8 cellular contexts compared by ENCODE assay signal in genomic region chr21:42513985-42514882, GRCh38.
DNase-seq lines count a peak whose midpoint lies in the region; ATAC-seq and TF ChIP-seq lines count a peak whose summit lies in the region.

No MANE protein-coding gene starts in this region.

- no peaks in the 10 kb centered on the region for H3K9me3 ChIP-seq in BLaER1 treated with 17β-estradiol and CSF1 and Interleukin-3, amounts not matched to agents 10 nM and 100 nM (replicated peaks in 1 of 11)
- H3K9me3 ChIP-seq in MM.1S (replicated peaks; ENCODE audit: insufficient read depth, low read length) (no peaks in the 10 kb centered on the region), mucosa of rectum (ENCODE audit: control insufficient read depth in 2 of 2, low read length in 2 of 2) (no peaks in the 10 kb centered on the region)

- H3K4me2 ChIP-seq in BLaER1 treated with 17β-estradiol and CSF1 and Interleukin-3, amounts not matched to agents 10 nM and 100 nM = peak overlapping the region; percentile 84 to 99 (median 94)
- H3K4me2 ChIP-seq in MM.1S (ENCODE audit: low read depth, low read length) = peak overlapping the region; percentile 95

- H3F3A ChIP-seq in MM.1S (ENCODE audit: insufficient read depth, low read length) = no peaks in the 10 kb centered on the region

- TF ChIP-seq CTCF in MM.1S (IDR thresholded peaks at IDR 0.05; ENCODE audit: low read length) = no peak

- H3K79me2 ChIP-seq in MM.1S (ENCODE audit: low read length) = no peaks in the 10 kb centered on the region

- peaks cover 0 to 24% (median 0%) of the 10 kb centered on the region in 11 experiments; a peak in 3 of 22 replicates for H4K20me1 ChIP-seq in BLaER1 treated with 17β-estradiol and CSF1 and Interleukin-3, amounts not matched to agents 10 nM and 100 nM
- H4K20me1 ChIP-seq in MM.1S (ENCODE audit: insufficient read depth, low read length) = no peaks in the 10 kb centered on the region

- peak; percentile 61 for ATAC-seq in GM19455 (IDR thresholded peaks at IDR 0.05; ENCODE audit: unreplicated experiment)

- DNase-seq in MM.1S (no peak), midbrain (lab: John Stamatoyannopoulos, UW) (no peak)
- peak; percentile 62 for DNase-seq in activated CD4-positive, alpha-beta T cell treated with anti-CD3 and anti-CD28 coated beads, Interleukin-2, amount 50 U/mL, for 1 hour
- peak; percentile 42 for DNase-seq in effector CD4-positive, alpha-beta T cell
- peak; percentile 67 for DNase-seq in stimulated activated naive CD4-positive, alpha-beta T cell treated with Interleukin-2 at 50 U/mL for 16 hours (lab: John Stamatoyannopoulos, UW)

- H3K27ac ChIP-seq in BLaER1 treated with 17β-estradiol and CSF1 and Interleukin-3, amounts not matched to agents 10 nM and 100 nM = peak overlapping the region; percentile 79 to 87 (median 83)
- H3K27ac ChIP-seq in MM.1S (ENCODE audit: low read length) (no peak overlapping the region), mucosa of rectum (ENCODE audit: low read depth in 2 of 2, low read length in 2 of 2) (peak overlapping the region; percentile 90)

- H3K9ac ChIP-seq in BLaER1 treated with 17β-estradiol and CSF1 and Interleukin-3, amounts not matched to agents 10 nM and 100 nM = peak overlapping the region; percentile 79 to 89 (median 86)
- H3K9ac ChIP-seq in MM.1S (ENCODE audit: low read length) = peak overlapping the region; percentile 43; the same call in 1 of the 2 replicates
- peak overlapping the region; percentile 86 to 94 for H3K9ac ChIP-seq in mucosa of rectum (ENCODE audit: low read depth in 1 of 2, low read length in 2 of 2)

- peak overlapping the region; percentile 70 for H2AFZ ChIP-seq in MM.1S (ENCODE audit: low read length)

- peaks cover 14 to 49% (median 39%) of the 10 kb centered on the region in 10 experiments for H3K4me1 ChIP-seq in BLaER1 treated with 17β-estradiol and CSF1 and Interleukin-3, amounts not matched to agents 10 nM and 100 nM
- H3K4me1 ChIP-seq in MM.1S (ENCODE audit: low read length) (no peaks in the 10 kb centered on the region), mucosa of rectum (ENCODE audit: control insufficient read depth in 2 of 2, insufficient read depth in 2 of 2, low read length in 2 of 2) (peaks cover 13 to 34% of the 10 kb centered on the region in 2 donors)

- H3K9me2 ChIP-seq in MM.1S (replicated peaks; ENCODE audit: insufficient read depth, low read length) = no peaks in the 10 kb centered on the region

- H3K36me3 ChIP-seq in BLaER1 treated with 17β-estradiol and CSF1 and Interleukin-3, amounts not matched to agents 10 nM and 100 nM = peaks cover 9 to 22% (median 13%) of the 10 kb centered on the region in 11 experiments; a peak in 20 of 22 replicates
- H3K36me3 ChIP-seq in MM.1S (replicated peaks; ENCODE audit: insufficient read depth, low read length) (no peaks in the 10 kb centered on the region), mucosa of rectum (ENCODE audit: control insufficient read depth in 2 of 2, insufficient read depth in 2 of 2, low read length in 2 of 2) (peaks cover 15 to 20% of the 10 kb centered on the region in 2 donors)

- H3K4me3 ChIP-seq in BLaER1 treated with 17β-estradiol and CSF1 and Interleukin-3, amounts not matched to agents 10 nM and 100 nM = peak overlapping the region; percentile 73 to 94 (median 90)
- H3K4me3 ChIP-seq in MM.1S (ENCODE audit: low read length) = peak overlapping the region; percentile 67
- peak overlapping the region; percentile 86 to 87 for H3K4me3 ChIP-seq in mucosa of rectum (ENCODE audit: low read length in 2 of 2)

- H3K27me3 ChIP-seq in BLaER1 treated with 17β-estradiol and CSF1 and Interleukin-3, amounts not matched to agents 10 nM and 100 nM = peaks cover 0 to 11% (median 0%) of the 10 kb centered on the region in 11 experiments; a peak in 2 of 22 replicates
- H3K27me3 ChIP-seq in MM.1S (replicated peaks; ENCODE audit: insufficient read depth, low read length) = peaks cover 82% of the 10 kb centered on the region
- H3K27me3 ChIP-seq in mucosa of rectum (ENCODE audit: control insufficient read depth in 2 of 2, insufficient read depth in 2 of 2, low read length in 2 of 2) = no peaks in the 10 kb centered on the region

Comparison
In these comparisons a context has a peak if more than half of its experiments do, and no peak if none do; other contexts are left out.
1. DNase-seq: peak in activated CD4-positive, alpha-beta T cell treated with anti-CD3 and anti-CD28 coated beads, Interleukin-2, amount 50 U/mL, for 1 hour (single experiment), effector CD4-positive, alpha-beta T cell (single experiment) and stimulated activated naive CD4-positive, alpha-beta T cell treated with Interleukin-2 at 50 U/mL for 16 hours (single experiment); none in MM.1S (single experiment) and midbrain (single experiment).
2. Peak in every context shown above with its lines, with median percentiles within 50 percentile points of each other: H3K4me3 ChIP-seq and H3K9ac ChIP-seq.